In the genomic region with DNA sequence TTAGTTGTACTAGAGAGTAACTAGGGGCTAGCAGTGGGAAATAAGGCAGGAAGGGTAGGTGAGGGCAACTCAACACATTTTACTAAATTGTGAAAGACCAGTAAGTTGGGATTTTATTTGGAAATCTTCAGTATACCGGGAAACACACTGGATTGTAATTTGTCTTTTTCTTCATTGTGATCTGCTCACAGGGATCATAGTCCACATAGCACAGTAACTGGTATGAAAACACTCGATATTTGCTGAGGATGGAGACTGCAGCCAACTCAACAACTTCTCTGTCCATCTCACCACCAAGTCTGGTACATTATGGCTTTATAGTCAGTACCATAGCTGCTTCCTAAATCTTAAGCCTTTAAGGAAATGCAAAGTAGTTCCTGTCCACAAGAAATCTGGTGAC, we compare ENCODE assay signal across 1 cellular context.
TF ChIP-seq lines count a peak whose summit lies in the region.

No MANE protein-coding gene starts in this region.

TF ChIP-seq in K562, 482 proteins besides CTCF, POLR2A, EP300 and RAD21:
- TF ChIP-seq MEIS2 (IDR thresholded peaks at IDR 0.05; ENCODE audit: partially characterized antibody) (no peak), CAMTA2 (CRISPR knock-in tag; conservative IDR thresholded peaks at IDR 0.05) (no peak), TEAD4 (IDR thresholded peaks at IDR 0.05; ENCODE audit: low read length) (no peak), TEAD4 (CRISPR knock-in tag; IDR thresholded peaks at IDR 0.05; ENCODE audit: borderline replicate concordance) (no peak), DACH1 (IDR thresholded peaks at IDR 0.05; ENCODE audit: partially characterized antibody) (no peak), MCM3 (IDR thresholded peaks at IDR 0.05) (no peak), ATF7 (IDR thresholded peaks at IDR 0.05) (no peak), GATA2 (CRISPR knock-in tag; IDR thresholded peaks at IDR 0.05) (no peak), SRF (CRISPR knock-in tag; IDR thresholded peaks at IDR 0.05) (no peak), ZNF696 (CRISPR knock-in tag; conservative IDR thresholded peaks at IDR 0.05) (no peak), TCF7L2 (IDR thresholded peaks at IDR 0.05; ENCODE audit: low read depth, low read length) (no peak), MTA2 (IDR thresholded peaks at IDR 0.05; ENCODE audit: low read depth) (no peak), ZNF217 (CRISPR knock-in tag; IDR thresholded peaks at IDR 0.05) (no peak), SMC3 (conservative IDR thresholded peaks at IDR 0.05; ENCODE audit: insufficient read depth, low read depth, low read length) (no peak), TCF3 (CRISPR knock-in tag; IDR thresholded peaks at IDR 0.05) (no peak), LCOR (CRISPR knock-in tag; IDR thresholded peaks at IDR 0.05) (no peak)
- TF ChIP-seq, protein P1, sequence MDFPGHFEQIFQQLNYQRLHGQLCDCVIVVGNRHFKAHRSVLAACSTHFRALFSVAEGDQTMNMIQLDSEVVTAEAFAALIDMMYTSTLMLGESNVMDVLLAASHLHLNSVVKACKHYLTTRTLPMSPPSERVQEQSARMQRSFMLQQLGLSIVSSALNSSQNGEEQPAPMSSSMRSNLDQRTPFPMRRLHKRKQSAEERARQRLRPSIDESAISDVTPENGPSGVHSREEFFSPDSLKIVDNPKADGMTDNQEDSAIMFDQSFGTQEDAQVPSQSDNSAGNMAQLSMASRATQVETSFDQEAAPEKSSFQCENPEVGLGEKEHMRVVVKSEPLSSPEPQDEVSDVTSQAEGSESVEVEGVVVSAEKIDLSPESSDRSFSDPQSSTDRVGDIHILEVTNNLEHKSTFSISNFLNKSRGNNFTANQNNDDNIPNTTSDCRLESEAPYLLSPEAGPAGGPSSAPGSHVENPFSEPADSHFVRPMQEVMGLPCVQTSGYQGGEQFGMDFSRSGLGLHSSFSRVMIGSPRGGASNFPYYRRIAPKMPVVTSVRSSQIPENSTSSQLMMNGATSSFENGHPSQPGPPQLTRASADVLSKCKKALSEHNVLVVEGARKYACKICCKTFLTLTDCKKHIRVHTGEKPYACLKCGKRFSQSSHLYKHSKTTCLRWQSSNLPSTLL (IDR thresholded peaks at IDR 0.05) = no peak
- TF ChIP-seq, protein P2, sequence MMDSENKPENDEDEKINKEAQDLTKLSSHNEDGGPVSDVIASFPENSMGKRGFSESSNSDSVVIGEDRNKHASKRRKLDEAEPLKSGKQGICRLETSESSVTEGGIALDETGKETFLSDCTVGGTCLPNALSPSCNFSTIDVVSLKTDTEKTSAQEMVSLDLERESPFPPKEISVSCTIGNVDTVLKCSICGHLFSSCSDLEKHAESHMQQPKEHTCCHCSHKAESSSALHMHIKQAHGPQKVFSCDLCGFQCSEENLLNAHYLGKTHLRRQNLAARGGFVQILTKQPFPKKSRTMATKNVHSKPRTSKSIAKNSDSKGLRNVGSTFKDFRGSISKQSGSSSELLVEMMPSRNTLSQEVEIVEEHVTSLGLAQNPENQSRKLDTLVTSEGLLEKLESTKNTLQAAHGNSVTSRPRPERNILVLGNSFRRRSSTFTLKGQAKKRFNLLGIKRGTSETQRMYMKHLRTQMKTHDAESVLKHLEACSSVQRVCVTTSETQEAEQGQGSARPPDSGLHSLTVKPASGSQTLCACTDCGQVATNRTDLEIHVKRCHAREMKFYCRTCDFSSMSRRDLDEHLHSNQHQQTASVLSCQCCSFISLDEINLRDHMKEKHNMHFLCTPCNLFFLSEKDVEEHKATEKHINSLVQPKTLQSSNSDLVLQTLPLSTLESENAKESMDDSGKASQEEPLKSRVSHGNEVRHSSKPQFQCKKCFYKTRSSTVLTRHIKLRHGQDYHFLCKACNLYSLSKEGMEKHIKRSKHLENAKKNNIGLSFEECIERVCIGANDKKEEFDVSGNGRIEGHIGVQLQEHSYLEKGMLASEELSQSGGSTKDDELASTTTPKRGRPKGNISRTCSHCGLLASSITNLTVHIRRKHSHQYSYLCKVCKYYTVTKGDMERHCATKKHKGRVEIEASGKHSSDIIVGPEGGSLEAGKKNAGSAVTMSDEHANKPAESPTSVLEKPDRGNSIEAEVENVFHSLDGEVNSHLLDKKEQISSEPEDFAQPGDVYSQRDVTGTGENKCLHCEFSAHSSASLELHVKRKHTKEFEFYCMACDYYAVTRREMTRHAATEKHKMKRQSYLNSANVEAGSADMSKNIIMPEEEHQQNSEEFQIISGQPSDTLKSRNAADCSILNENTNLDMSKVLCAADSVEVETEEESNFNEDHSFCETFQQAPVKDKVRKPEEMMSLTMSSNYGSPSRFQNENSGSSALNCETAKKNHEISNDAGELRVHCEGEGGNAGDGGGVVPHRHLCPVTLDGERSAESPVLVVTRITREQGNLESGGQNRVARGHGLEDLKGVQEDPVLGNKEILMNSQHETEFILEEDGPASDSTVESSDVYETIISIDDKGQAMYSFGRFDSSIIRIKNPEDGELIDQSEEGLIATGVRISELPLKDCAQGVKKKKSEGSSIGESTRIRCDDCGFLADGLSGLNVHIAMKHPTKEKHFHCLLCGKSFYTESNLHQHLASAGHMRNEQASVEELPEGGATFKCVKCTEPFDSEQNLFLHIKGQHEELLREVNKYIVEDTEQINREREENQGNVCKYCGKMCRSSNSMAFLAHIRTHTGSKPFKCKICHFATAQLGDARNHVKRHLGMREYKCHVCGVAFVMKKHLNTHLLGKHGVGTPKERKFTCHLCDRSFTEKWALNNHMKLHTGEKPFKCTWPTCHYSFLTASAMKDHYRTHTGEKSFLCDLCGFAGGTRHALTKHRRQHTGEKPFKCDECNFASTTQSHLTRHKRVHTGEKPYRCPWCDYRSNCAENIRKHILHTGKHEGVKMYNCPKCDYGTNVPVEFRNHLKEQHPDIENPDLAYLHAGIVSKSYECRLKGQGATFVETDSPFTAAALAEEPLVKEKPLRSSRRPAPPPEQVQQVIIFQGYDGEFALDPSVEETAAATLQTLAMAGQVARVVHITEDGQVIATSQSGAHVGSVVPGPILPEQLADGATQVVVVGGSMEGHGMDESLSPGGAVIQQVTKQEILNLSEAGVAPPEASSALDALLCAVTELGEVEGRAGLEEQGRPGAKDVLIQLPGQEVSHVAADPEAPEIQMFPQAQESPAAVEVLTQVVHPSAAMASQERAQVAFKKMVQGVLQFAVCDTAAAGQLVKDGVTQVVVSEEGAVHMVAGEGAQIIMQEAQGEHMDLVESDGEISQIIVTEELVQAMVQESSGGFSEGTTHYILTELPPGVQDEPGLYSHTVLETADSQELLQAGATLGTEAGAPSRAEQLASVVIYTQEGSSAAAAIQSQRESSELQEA (IDR thresholded peaks at IDR 0.05; ENCODE audit: low read depth) = no peak
- TF ChIP-seq, protein P3, sequence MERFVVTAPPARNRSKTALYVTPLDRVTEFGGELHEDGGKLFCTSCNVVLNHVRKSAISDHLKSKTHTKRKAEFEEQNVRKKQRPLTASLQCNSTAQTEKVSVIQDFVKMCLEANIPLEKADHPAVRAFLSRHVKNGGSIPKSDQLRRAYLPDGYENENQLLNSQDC (CRISPR knock-in tag; IDR thresholded peaks at IDR 0.05) = no peak
- TF ChIP-seq, protein P4, sequence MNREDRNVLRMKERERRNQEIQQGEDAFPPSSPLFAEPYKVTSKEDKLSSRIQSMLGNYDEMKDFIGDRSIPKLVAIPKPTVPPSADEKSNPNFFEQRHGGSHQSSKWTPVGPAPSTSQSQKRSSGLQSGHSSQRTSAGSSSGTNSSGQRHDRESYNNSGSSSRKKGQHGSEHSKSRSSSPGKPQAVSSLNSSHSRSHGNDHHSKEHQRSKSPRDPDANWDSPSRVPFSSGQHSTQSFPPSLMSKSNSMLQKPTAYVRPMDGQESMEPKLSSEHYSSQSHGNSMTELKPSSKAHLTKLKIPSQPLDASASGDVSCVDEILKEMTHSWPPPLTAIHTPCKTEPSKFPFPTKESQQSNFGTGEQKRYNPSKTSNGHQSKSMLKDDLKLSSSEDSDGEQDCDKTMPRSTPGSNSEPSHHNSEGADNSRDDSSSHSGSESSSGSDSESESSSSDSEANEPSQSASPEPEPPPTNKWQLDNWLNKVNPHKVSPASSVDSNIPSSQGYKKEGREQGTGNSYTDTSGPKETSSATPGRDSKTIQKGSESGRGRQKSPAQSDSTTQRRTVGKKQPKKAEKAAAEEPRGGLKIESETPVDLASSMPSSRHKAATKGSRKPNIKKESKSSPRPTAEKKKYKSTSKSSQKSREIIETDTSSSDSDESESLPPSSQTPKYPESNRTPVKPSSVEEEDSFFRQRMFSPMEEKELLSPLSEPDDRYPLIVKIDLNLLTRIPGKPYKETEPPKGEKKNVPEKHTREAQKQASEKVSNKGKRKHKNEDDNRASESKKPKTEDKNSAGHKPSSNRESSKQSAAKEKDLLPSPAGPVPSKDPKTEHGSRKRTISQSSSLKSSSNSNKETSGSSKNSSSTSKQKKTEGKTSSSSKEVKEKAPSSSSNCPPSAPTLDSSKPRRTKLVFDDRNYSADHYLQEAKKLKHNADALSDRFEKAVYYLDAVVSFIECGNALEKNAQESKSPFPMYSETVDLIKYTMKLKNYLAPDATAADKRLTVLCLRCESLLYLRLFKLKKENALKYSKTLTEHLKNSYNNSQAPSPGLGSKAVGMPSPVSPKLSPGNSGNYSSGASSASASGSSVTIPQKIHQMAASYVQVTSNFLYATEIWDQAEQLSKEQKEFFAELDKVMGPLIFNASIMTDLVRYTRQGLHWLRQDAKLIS (CRISPR knock-in tag; IDR thresholded peaks at IDR 0.05) = no peak
